ENCODE assay signal across 8 cellular contexts in genomic region chr11:3164138-3164539, GRCh38. TPM values are rescaled to one million over a fixed set of nuclear protein-coding genes. Genes with fewer than 3 reads are reported as not detected.
DNase-seq lines count a peak whose midpoint lies in the region; ATAC-seq and TF ChIP-seq lines count a peak whose summit lies in the region.

No MANE protein-coding gene starts in this region.

- H3K4me3 Mint-ChIP-seq in GM23338, result peak overlapping the region; percentile 72

- peak overlapping the region; percentile 74 for H2AFZ ChIP-seq in GM23338

- H3K36me3 Mint-ChIP-seq in GM23338 (ENCODE audit: low read depth), result no peaks in the 10 kb centered on the region; the same call in 2 of the 3 replicates

- H3K4me3 ChIP-seq in GM23338, result peak overlapping the region; percentile 74
- peak overlapping the region; percentile 93 for H3K4me3 ChIP-seq in WI38 (ENCODE audit: low read depth, low read length)
- peak overlapping the region; percentile 66 to 98 (median 84) for H3K4me3 ChIP-seq in heart left ventricle

- TF ChIP-seq CTCF in GM23338 (conservative IDR thresholded peaks at IDR 0.05; ENCODE audit: low read depth in 2 of 2) (no peak), WI38 (IDR thresholded peaks at IDR 0.05; ENCODE audit: low read depth, low read length) (no peak), heart left ventricle (IDR thresholded peaks at IDR 0.05) (no peak)

- peaks cover 18% of the 10 kb centered on the region; the same call in 1 of the 2 replicates for H3K4me1 ChIP-seq in GM23338 (ENCODE audit: insufficient read depth)
- H3K4me1 ChIP-seq in heart left ventricle, result peaks cover 7 to 69% (median 56%) of the 10 kb centered on the region in 12 donors

- peaks cover 37% of the 10 kb centered on the region for H3K4me1 Mint-ChIP-seq in GM23338

- H3K9me3 ChIP-seq in heart left ventricle, result no peaks in the 10 kb centered on the region

- H3K4me2 ChIP-seq in GM23338, result peak overlapping the region; percentile 93

- H3K27ac ChIP-seq in GM23338 (ENCODE audit: low read depth) (no peak overlapping the region), heart left ventricle (peak overlapping the region in 11 of 12 donors; percentile 75 to 92 (median 85))

- H3K27ac Mint-ChIP-seq in GM23338, result no peak overlapping the region

- no peaks in the 10 kb centered on the region for H3K9me2 ChIP-seq in GM23338 (ENCODE audit: insufficient read depth)

- no peak for TF ChIP-seq POLR2A in heart left ventricle (IDR thresholded peaks at IDR 0.05)

- intact Hi-C loops in heart left ventricle (cut with DNase I) (loop anchor here in 4 of 10 donors (5.0 to 10.0 kb wide), 3 partner anchors 37 to 109 kb away; partner anchors contain the start of gene CARS1 (in 2 of the 4)), sciatic nerve (cut with DNase I) (no loop called here), left colon (cut with DNase I, micrococcal nuclease) (no loop called here)

- H3K27me3 ChIP-seq in GM23338 (ENCODE audit: insufficient read depth) (peaks cover 40% of the 10 kb centered on the region), heart left ventricle (no peaks in the 10 kb centered on the region)

- H3K36me3 ChIP-seq in GM23338 (ENCODE audit: insufficient read depth) (no peaks in the 10 kb centered on the region), heart left ventricle (no peaks in the 10 kb centered on the region)

- H3K9me3 Mint-ChIP-seq in GM23338, result no peaks in the 10 kb centered on the region

- H3F3A ChIP-seq in GM23338 (replicated peaks; ENCODE audit: low read depth), result 0 out of 2 replicates have a peak, but pooled peaks cover 2% of the 10 kb centered on the region

- 11 to 22% (median 21%) methylated on average over 11 to 13 of the region's 13 CpGs for WGBS in heart left ventricle, 4 donors

- H4K20me1 ChIP-seq in GM23338 (replicated peaks; ENCODE audit: insufficient read depth), result no peaks in the 10 kb centered on the region

- DNase-seq in GM23338 (ENCODE audit: low spot score), result no peak
- DNase-seq in heart left ventricle, result peak; percentile 28 to 58 (median 32)
- DNase-seq in sciatic nerve (ENCODE audit: low spot score), result peak; percentile 63
- no peak for DNase-seq in left colon
- DNase-seq in activated CD8-positive, alpha-beta memory T cell treated with anti-CD3 and anti-CD28 coated beads for 24 hours, result no peak
- DNase-seq in DMS79 treated with DMSO at 0.1 percent for 48 hours (lab: John Stamatoyannopoulos, UW), result no peak

- H3K79me2 ChIP-seq in GM23338 (replicated peaks; ENCODE audit: insufficient read depth), result no peaks in the 10 kb centered on the region

- ATAC-seq in GM23338 (no peak; the same call in 2 of the 3 replicates), heart left ventricle (no peak), sciatic nerve (no peak), GM18502 (IDR thresholded peaks at IDR 0.05; ENCODE audit: poor library complexity, unreplicated experiment) (no peak), left colon (no peak)

- peaks cover 33% of the 10 kb centered on the region for H3K27me3 Mint-ChIP-seq in GM23338 (ENCODE audit: insufficient read depth, low read depth, poor library complexity)

TF ChIP-seq in GM23338, 12 proteins besides CTCF, POLR2A, EP300 and RAD21 (continues in another document):
- TF ChIP-seq CREB1 (CRISPR knock-in tag; IDR thresholded peaks at IDR 0.05; ENCODE audit: low read depth) (no peak), NANOG (IDR thresholded peaks at IDR 0.05; ENCODE audit: borderline replicate concordance) (no peak), ETS1 (IDR thresholded peaks at IDR 0.05) (no peak), ZNF114 (CRISPR knock-in tag; IDR thresholded peaks at IDR 0.05) (no peak), STAT1 (IDR thresholded peaks at IDR 0.05; ENCODE audit: unreplicated experiment) (no peak), EZH2 (IDR thresholded peaks at IDR 0.05; ENCODE audit: low read depth, unreplicated experiment) (no peak), JUNB (IDR thresholded peaks at IDR 0.05; ENCODE audit: unreplicated experiment) (no peak), EZH2phosphoT487 (IDR thresholded peaks at IDR 0.05; ENCODE audit: unreplicated experiment) (no peak), ZNF331 (CRISPR knock-in tag; IDR thresholded peaks at IDR 0.05; ENCODE audit: low read depth) (no peak)
- TF ChIP-seq, protein P1, sequence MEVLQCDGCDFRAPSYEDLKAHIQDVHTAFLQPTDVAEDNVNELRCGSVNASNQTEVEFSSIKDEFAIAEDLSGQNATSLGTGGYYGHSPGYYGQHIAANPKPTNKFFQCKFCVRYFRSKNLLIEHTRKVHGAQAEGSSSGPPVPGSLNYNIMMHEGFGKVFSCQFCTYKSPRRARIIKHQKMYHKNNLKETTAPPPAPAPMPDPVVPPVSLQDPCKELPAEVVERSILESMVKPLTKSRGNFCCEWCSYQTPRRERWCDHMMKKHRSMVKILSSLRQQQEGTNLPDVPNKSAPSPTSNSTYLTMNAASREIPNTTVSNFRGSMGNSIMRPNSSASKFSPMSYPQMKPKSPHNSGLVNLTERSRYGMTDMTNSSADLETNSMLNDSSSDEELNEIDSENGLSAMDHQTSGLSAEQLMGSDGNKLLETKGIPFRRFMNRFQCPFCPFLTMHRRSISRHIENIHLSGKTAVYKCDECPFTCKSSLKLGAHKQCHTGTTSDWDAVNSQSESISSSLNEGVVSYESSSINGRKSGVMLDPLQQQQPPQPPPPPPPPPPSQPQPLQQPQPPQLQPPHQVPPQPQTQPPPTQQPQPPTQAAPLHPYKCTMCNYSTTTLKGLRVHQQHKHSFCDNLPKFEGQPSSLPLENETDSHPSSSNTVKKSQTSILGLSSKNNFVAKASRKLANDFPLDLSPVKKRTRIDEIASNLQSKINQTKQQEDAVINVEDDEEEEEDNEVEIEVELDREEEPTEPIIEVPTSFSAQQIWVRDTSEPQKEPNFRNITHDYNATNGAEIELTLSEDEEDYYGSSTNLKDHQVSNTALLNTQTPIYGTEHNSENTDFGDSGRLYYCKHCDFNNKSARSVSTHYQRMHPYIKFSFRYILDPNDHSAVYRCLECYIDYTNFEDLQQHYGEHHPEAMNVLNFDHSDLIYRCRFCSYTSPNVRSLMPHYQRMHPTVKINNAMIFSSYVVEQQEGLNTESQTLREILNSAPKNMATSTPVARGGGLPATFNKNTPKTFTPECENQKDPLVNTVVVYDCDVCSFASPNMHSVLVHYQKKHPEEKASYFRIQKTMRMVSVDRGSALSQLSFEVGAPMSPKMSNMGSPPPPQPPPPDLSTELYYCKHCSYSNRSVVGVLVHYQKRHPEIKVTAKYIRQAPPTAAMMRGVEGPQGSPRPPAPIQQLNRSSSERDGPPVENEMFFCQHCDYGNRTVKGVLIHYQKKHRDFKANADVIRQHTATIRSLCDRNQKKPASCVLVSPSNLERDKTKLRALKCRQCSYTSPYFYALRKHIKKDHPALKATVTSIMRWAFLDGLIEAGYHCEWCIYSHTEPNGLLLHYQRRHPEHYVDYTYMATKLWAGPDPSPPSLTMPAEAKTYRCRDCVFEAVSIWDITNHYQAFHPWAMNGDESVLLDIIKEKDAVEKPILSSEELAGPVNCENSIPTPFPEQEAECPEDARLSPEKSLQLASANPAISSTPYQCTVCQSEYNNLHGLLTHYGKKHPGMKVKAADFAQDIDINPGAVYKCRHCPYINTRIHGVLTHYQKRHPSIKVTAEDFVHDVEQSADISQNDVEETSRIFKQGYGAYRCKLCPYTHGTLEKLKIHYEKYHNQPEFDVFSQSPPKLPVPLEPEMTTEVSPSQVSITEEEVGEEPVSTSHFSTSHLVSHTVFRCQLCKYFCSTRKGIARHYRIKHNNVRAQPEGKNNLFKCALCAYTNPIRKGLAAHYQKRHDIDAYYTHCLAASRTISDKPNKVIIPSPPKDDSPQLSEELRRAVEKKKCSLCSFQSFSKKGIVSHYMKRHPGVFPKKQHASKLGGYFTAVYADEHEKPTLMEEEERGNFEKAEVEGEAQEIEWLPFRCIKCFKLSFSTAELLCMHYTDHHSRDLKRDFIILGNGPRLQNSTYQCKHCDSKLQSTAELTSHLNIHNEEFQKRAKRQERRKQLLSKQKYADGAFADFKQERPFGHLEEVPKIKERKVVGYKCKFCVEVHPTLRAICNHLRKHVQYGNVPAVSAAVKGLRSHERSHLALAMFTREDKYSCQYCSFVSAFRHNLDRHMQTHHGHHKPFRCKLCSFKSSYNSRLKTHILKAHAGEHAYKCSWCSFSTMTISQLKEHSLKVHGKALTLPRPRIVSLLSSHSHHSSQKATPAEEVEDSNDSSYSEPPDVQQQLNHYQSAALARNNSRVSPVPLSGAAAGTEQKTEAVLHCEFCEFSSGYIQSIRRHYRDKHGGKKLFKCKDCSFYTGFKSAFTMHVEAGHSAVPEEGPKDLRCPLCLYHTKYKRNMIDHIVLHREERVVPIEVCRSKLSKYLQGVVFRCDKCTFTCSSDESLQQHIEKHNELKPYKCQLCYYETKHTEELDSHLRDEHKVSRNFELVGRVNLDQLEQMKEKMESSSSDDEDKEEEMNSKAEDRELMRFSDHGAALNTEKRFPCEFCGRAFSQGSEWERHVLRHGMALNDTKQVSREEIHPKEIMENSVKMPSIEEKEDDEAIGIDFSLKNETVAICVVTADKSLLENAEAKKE (CRISPR knock-in tag; IDR thresholded peaks at IDR 0.05), result no peak

RNA-seq across cellular contexts. Expression of gene OSBPL5, which starts 1.0 kb away (rescaled TPM):
- total RNA-seq in GM23338 (2014; rRNA removed; shearing (Covaris generic)), result 8.1 and 12.0 TPM in 2 replicates
- polyA plus RNA-seq in GM23338 (2016; fragmentation: Nextera tagmentation; extraction: Ambion mirVana) (2.7 and 3.4 TPM in 2 replicates), heart left ventricle (10 to 100 TPM; 11.1 to 11.2 TPM)
- total RNA-seq in heart left ventricle (10 to 100 TPM; 10.1 to 27.7 (median 17.0) TPM), sciatic nerve (58.3 TPM), left colon (10 to 100 TPM; 36.8 to 48.7 TPM)

RNA-seq across cellular contexts. Expression of gene MRGPRG, which starts 54.5 kb away (rescaled TPM):
- total RNA-seq in GM23338 (2014; rRNA removed; shearing (Covaris generic)), result not detected in 2 replicates
- polyA plus RNA-seq in GM23338 (2016; fragmentation: Nextera tagmentation; extraction: Ambion mirVana) (not detected in 2 replicates), heart left ventricle (not detected)
- total RNA-seq in heart left ventricle (not detected), sciatic nerve (not detected), left colon (not detected)

Comparison
In these comparisons a context has a peak if more than half of its experiments do, and no peak if none do; other contexts are left out.
1. DNase-seq: peak in heart left ventricle (5 of 5) and sciatic nerve (single experiment); none in GM23338 (single experiment), left colon (0 of 2), activated CD8-positive, alpha-beta memory T cell treated with anti-CD3 and anti-CD28 coated beads for 24 hours (single experiment) and DMS79 treated with DMSO at 0.1 percent for 48 hours (single experiment).
2. Peak in every context shown above with its lines, with median percentiles within 50 percentile points of each other: H3K4me3 ChIP-seq.